18 cellular contexts compared by ENCODE assay signal in genomic region chr4:68079918-68080317, GRCh38. TPM values are rescaled to one million over a fixed set of nuclear protein-coding genes. Genes with fewer than 3 reads are reported as not detected.
DNase-seq lines count a peak whose midpoint lies in the region; ATAC-seq and TF ChIP-seq lines count a peak whose summit lies in the region.
"Had no signal": no experiment of that assay in that cellular context is flagged by ENCODE, and none has a peak within 500 bp of the region (broad histone marks: within the 10 kb centered on the region; RNA-seq: fewer than 3 reads in every experiment).

No MANE protein-coding gene starts in this region.

- H3K4me3 ChIP-seq in HUES48 (ENCODE audit: low read depth, low read length) (no peak overlapping the region), epithelial cell of proximal tubule (ENCODE audit: low read depth, low read length) (no peak overlapping the region)
- H3K4me3 ChIP-seq: GM12878, SK-N-MC had no signal

- DNase-seq in RWPE1 (ENCODE audit: low spot score) = peak; percentile 13
- DNase-seq in epithelial cell of proximal tubule (ENCODE audit: low read depth) = no peak
- no peak for DNase-seq in neural crest cell (ENCODE audit: low read depth, low spot score)
- DNase-seq in stimulated activated CD4-positive, alpha-beta T cell treated with anti-CD3 and anti-CD28 coated beads, Interleukin-2, amount 100 ng/mL, for 24 hours = no peak
- DNase-seq in MV-4-11 (lab: John Stamatoyannopoulos, UW) = no peak
- no peak for DNase-seq in SKM-1 (lab: John Stamatoyannopoulos, UW; ENCODE audit: unreplicated experiment)
- DNase-seq: CD8-positive, alpha-beta T cell; DMS53; IMR-90; NCI-H1436 treated with DMSO at 0.1 percent for 48 hours; NCI-H2081; NK-92 treated with Interleukin-12 subunit alpha and Interleukin-12 subunit beta, amount 100 ng/mL, for 24 hours; T-helper 1 cell had no signal

- CTCF ChIA-PET in RWPE1 (lab: Yijun Ruan, JAX) = interaction anchor here (0.7 to 1.2 kb wide), 4 partner anchors 86 to 128 kb away, joined by 3 to 5 read pairs (median 4); no protein-coding TSS in a partner anchor

- H3K27ac Mint-ChIP-seq in neural crest cell (ENCODE audit: unreplicated experiment) = no peak overlapping the region
- H3K27ac Mint-ChIP-seq: B cell; CD8-positive, alpha-beta T cell had no signal

- H3K27ac ChIP-seq in HUES48 (ENCODE audit: low read depth, low read length) (peak overlapping the region; percentile 2), RWPE1 (no peak overlapping the region)
- H3K27ac ChIP-seq: SK-N-MC had no signal

- peaks cover 11% of the 10 kb centered on the region for H3K4me1 ChIP-seq in HUES48 (ENCODE audit: control insufficient read depth, insufficient read depth, low read length)

- H3K27me3 Mint-ChIP-seq in neural crest cell (ENCODE audit: low read depth) = no peaks in the 10 kb centered on the region
- H3K27me3 Mint-ChIP-seq: B cell had no signal

- no peak overlapping the region for H3K4me3 Mint-ChIP-seq in neural crest cell
- H3K4me3 Mint-ChIP-seq: B cell; CD8-positive, alpha-beta T cell had no signal

- POLR2A ChIA-PET in RWPE1 (lab: Yijun Ruan, JAX; ENCODE audit: low non-redundant PET) = no interaction called here

- H3K27me3 ChIP-seq in HUES48 (ENCODE audit: control insufficient read depth, insufficient read depth, low read length) = no peaks in the 10 kb centered on the region

- no peaks in the 10 kb centered on the region for H3K9me3 ChIP-seq in HUES48 (ENCODE audit: control insufficient read depth, insufficient read depth, low read length)

- TF ChIP-seq CTCF in RWPE1 (conservative IDR thresholded peaks at IDR 0.05; ENCODE audit: low read depth) (no peak), epithelial cell of proximal tubule (conservative IDR thresholded peaks at IDR 0.05; ENCODE audit: low read depth, low read length) (peak; percentile 35), neural crest cell (conservative IDR thresholded peaks at IDR 0.05) (peak; percentile 17)

- no peak overlapping the region for H3K9ac ChIP-seq in HUES48 (ENCODE audit: low read depth, low read length)

- no peaks in the 10 kb centered on the region for H3K36me3 ChIP-seq in HUES48 (ENCODE audit: control insufficient read depth, insufficient read depth, low read length)

- no peaks in the 10 kb centered on the region for H3K9me3 Mint-ChIP-seq in neural crest cell
- H3K9me3 Mint-ChIP-seq: CD8-positive, alpha-beta T cell had no signal

- no peaks in the 10 kb centered on the region for H3K36me3 Mint-ChIP-seq in neural crest cell (ENCODE audit: low read depth)
- H3K36me3 Mint-ChIP-seq: CD8-positive, alpha-beta T cell had no signal

- no peak for ATAC-seq in GM18907 (IDR thresholded peaks at IDR 0.05; ENCODE audit: unreplicated experiment)
- ATAC-seq: CD8-positive, alpha-beta T cell; GM12878 had no signal

- H3K4me1 Mint-ChIP-seq in neural crest cell = no peaks in the 10 kb centered on the region
- H3K4me1 Mint-ChIP-seq: B cell had no signal

RNA-seq across cellular contexts. Expression of gene TMPRSS11F, which starts 49.8 kb away (rescaled TPM):
- total RNA-seq in epithelial cell of proximal tubule = not detected in 2 replicates
- not detected in 2 replicates for total RNA-seq in neural crest cell
- total RNA-seq: B cell; CD8-positive, alpha-beta T cell; GM12878; IMR-90 had no signal
